ENCODE assay signal across 32 cellular contexts in the genomic region with DNA sequence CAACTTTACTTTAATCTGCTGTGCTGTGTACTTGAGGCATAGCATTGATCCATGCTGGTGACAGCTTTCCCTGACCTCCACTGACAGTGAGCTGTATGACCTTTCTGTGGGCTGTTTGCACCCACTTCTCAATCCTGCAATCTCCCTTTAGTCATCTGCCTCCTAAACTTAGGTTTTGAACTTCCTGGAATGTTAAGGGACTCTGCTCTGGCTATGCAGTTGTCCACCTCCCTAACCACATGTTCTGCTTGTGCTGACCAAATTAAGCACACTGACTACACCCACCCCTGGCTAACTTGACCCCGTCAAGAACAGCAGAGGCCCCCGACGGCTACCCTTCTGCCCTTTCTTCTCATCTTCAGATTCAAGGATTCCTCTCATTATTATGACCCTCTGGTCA.
"Had no signal": no experiment of that assay in that cellular context is flagged by ENCODE, and none has a peak within 500 bp of the region (broad histone marks: within the 10 kb centered on the region; RNA-seq: fewer than 3 reads in every experiment).

No MANE protein-coding gene starts in this region.

- H3K4me1 Mint-ChIP-seq: natural killer cell; neural progenitor cell; stimulated activated memory B cell treated with anti-CD40 and anti-IgM and Interleukin-4, amounts not matched to agents 10 μg/mL and 1 μg/mL and 100 μg/mL, for 72 hours; stimulated activated naive CD8-positive, alpha-beta T cell treated with anti-CD3 and anti-CD28 coated beads, Interleukin-15, amount 100 ng/mL, for 72 hours had no signal

- H3K27ac Mint-ChIP-seq: natural killer cell; nephron; neural progenitor cell; progenitor cell of endocrine pancreas; stimulated activated memory B cell treated with anti-CD40 and anti-IgM and Interleukin-4, amounts not matched to agents 10 μg/mL and 1 μg/mL and 100 μg/mL, for 72 hours; stimulated activated naive CD8-positive, alpha-beta T cell treated with anti-CD3 and anti-CD28 coated beads, Interleukin-15, amount 100 ng/mL, for 72 hours; type B pancreatic cell had no signal

- H3K79me2 ChIP-seq: parathyroid adenoma had no signal

- H3K4me2 ChIP-seq: neural progenitor cell, smooth muscle cell had no signal

- H3K4me3 ChIP-seq: neural progenitor cell, ovary, psoas muscle, right lobe of liver, sigmoid colon, skin epidermis, smooth muscle cell, spleen, suprapubic skin, testis, tibial artery, transverse colon, upper lobe of right lung, uterus had no signal

- H3K36me3 Mint-ChIP-seq: natural killer cell; neural progenitor cell; stimulated activated memory B cell treated with anti-CD40 and anti-IgM and Interleukin-4, amounts not matched to agents 10 μg/mL and 1 μg/mL and 100 μg/mL, for 72 hours; type B pancreatic cell had no signal

- H3K4me1 ChIP-seq: neural progenitor cell, parathyroid adenoma, psoas muscle, right lobe of liver, spleen, suprapubic skin, testis, tibial artery, transverse colon, upper lobe of right lung, uterus had no signal

- H3K27ac ChIP-seq: neural progenitor cell, ovary, parathyroid adenoma, psoas muscle, right lobe of liver, sigmoid colon, skin epidermis, spleen, suprapubic skin, testis, tibial artery, transverse colon, upper lobe of right lung, uterus had no signal

- H3K27me3 Mint-ChIP-seq: stimulated activated memory B cell treated with anti-CD40 and anti-IgM and Interleukin-4, amounts not matched to agents 10 μg/mL and 1 μg/mL and 100 μg/mL, for 72 hours; stimulated activated naive CD8-positive, alpha-beta T cell treated with anti-CD3 and anti-CD28 coated beads, Interleukin-15, amount 100 ng/mL, for 72 hours; type B pancreatic cell had no signal

- H3K4me3 Mint-ChIP-seq: natural killer cell; nephron; neural progenitor cell; stimulated activated memory B cell treated with anti-CD40 and anti-IgM and Interleukin-4, amounts not matched to agents 10 μg/mL and 1 μg/mL and 100 μg/mL, for 72 hours; stimulated activated naive CD8-positive, alpha-beta T cell treated with anti-CD3 and anti-CD28 coated beads, Interleukin-15, amount 100 ng/mL, for 72 hours; type B pancreatic cell had no signal

- H3K9me3 Mint-ChIP-seq: natural killer cell; nephron; neural progenitor cell; stimulated activated memory B cell treated with anti-CD40 and anti-IgM and Interleukin-4, amounts not matched to agents 10 μg/mL and 1 μg/mL and 100 μg/mL, for 72 hours had no signal

- DNase-seq: natural killer cell; occipital lobe; ovary; posterior cingulate gyrus; psoas muscle; right cardiac atrium; right lobe of liver; sigmoid colon; spleen; stimulated activated CD4-positive, alpha-beta T cell treated with anti-CD3 and anti-CD28 coated beads, Interleukin-12 subunit alpha, Interleukin-12 subunit beta, amount 100 ng/mL, for 4 hours; stimulated activated CD4-positive, alpha-beta T cell treated with anti-CD3 and anti-CD28 coated beads, Interleukin-1b, Interleukin-23, amount 100 ng/mL, for 48 hours; stimulated activated CD4-positive, alpha-beta T cell treated with anti-CD3 and anti-CD28 coated beads, Interleukin-4, amount 100 ng/mL, for 1 hour; stimulated activated CD4-positive, alpha-beta T cell treated with anti-CD3 and anti-CD28 coated beads, Interleukin-4, amount 100 ng/mL, for 4 hours; stimulated activated CD8-positive, alpha-beta memory T cell treated with anti-CD3 and anti-CD28 coated beads, Interleukin-4, amount 100 ng/mL, for 48 hours; stimulated activated naive CD4-positive, alpha-beta T cell; stimulated activated naive CD8-positive, alpha-beta T cell treated with anti-CD3 and anti-CD28 coated beads, Interleukin-15, amount 100 ng/mL, for 72 hours; stimulated activated naive CD8-positive, alpha-beta T cell treated with anti-CD3 and anti-CD28 coated beads, Interleukin-15, Interleukin-2, amounts not matched to agents 100 U/mL and 50 U/mL, for 24 hours; substantia nigra; testis; tibial artery; transverse colon; upper lobe of right lung; uterus had no signal

- H3K36me3 ChIP-seq: neural progenitor cell, ovary, right lobe of liver, sigmoid colon, spleen, suprapubic skin, tibial artery, transverse colon, upper lobe of right lung, uterus had no signal

- H2AFZ ChIP-seq: neural progenitor cell, parathyroid adenoma had no signal

- H3K27me3 ChIP-seq: neural progenitor cell, ovary, right lobe of liver, sigmoid colon, spleen, suprapubic skin, testis, tibial artery, transverse colon, upper lobe of right lung, uterus had no signal

- ATAC-seq: natural killer cell; psoas muscle; right cardiac atrium; right lobe of liver; stimulated activated memory B cell treated with anti-CD40 and anti-IgM and Interleukin-4, amounts not matched to agents 10 μg/mL and 1 μg/mL and 100 μg/mL, for 72 hours; stimulated activated naive CD8-positive, alpha-beta T cell treated with anti-CD3 and anti-CD28 coated beads, Interleukin-15, amount 100 ng/mL, for 72 hours; stimulated activated naive CD8-positive, alpha-beta T cell treated with anti-CD3 and anti-CD28 coated beads, Interleukin-15, Interleukin-2, amounts not matched to agents 100 U/mL and 50 U/mL, for 24 hours; upper lobe of right lung had no signal

- H3K9me3 ChIP-seq: ovary, psoas muscle, right lobe of liver, sigmoid colon, suprapubic skin, testis, tibial artery, transverse colon, upper lobe of right lung, uterus had no signal

- H3K9ac ChIP-seq: neural progenitor cell, parathyroid adenoma had no signal
